12 cellular contexts compared by ENCODE assay signal in the genomic region with DNA sequence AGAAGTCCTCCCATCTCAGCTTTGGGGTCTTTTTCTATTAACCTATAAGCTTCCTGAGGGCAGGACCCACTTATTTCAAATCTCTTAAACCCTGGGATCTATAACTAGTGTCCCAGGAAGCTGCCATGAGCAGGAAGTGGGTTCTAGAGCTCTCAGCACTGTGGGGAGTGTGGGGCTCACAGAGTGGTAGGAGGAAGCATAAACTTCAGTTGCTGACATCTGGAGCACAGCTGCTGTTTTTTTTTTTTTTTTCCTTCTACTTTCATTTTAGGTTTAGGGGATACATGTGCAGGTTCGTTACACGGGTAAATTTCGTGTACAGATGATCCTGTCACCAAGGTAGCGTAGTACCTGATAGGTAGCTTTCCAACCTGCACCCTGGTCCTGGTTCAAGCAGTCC. TPM values are rescaled to one million over a fixed set of nuclear protein-coding genes. Genes with fewer than 3 reads are reported as not detected.
DNase-seq lines count a peak whose midpoint lies in the region; ATAC-seq, FAIRE-seq and TF ChIP-seq lines count a peak whose summit lies in the region.
"Had no signal": no experiment of that assay in that cellular context is flagged by ENCODE, and none has a peak within 500 bp of the region (broad histone marks: within the 10 kb centered on the region; RNA-seq: fewer than 3 reads in every experiment).

No MANE protein-coding gene starts in this region.

- TF ChIP-seq EP300 in HepG2 (IDR thresholded peaks at IDR 0.05; ENCODE audit: low read depth in 2 of 2, low read length in 2 of 2) (no peak), HepG2 (CRISPR knock-in tag; IDR thresholded peaks at IDR 0.05; ENCODE audit: borderline replicate concordance) (no peak)

- H3K4me1 ChIP-seq in liver (ENCODE audit: control insufficient read depth in 4 of 4, insufficient read depth in 4 of 4, low read length in 3 of 4): peaks cover 0 to 32% (median 22%) of the 10 kb centered on the region in 4 donors
- peaks cover 30% of the 10 kb centered on the region for H3K4me1 ChIP-seq in HepG2 (ENCODE audit: insufficient read depth, low read length)
- H3K4me1 ChIP-seq: parathyroid adenoma had no signal

- no TSS peak for BruUV-seq in HepG2 (replicated peaks; lab: Mats Ljungman, UMichigan)

- H3K4me1 Mint-ChIP-seq in activated T-helper 2 cell treated with anti-CD3 and anti-CD28 coated beads, Interferon-gamma antibody, Interleukin-2, Interleukin-4, amounts not matched to agents 10 μg/mL and 5 μg/mL and 100 μg/mL, durations not matched to agents 14 hours and 24 hours and 36 hours (ENCODE audit: low read depth): peaks cover 44% of the 10 kb centered on the region

- TF ChIP-seq RAD21 in liver (IDR thresholded peaks at IDR 0.05): no peak
- TF ChIP-seq RAD21 in HepG2 (CRISPR knock-in tag; IDR thresholded peaks at IDR 0.05): no peak

- H3K27me3 ChIP-seq in liver (ENCODE audit: control insufficient read depth in 4 of 4, insufficient read depth in 4 of 4, low read length in 3 of 4): no peaks in the 10 kb centered on the region
- H3K27me3 ChIP-seq in HepG2 (ENCODE audit: control insufficient read depth in 1 of 2, insufficient read depth in 2 of 2, low read length in 2 of 2): no peaks in the 10 kb centered on the region

- ATAC-seq in HepG2 (no peak), HG03521 (IDR thresholded peaks at IDR 0.05; ENCODE audit: unreplicated experiment) (peak; percentile 43)

- CTCF ChIA-PET in HepG2 (lab: Yijun Ruan, JAX; ENCODE audit: low intra/inter-chr PET ratio, low total read pairs): interaction anchor here (2.7 kb wide), 1 partner anchor 147 kb away, joined by 10 read pairs; no protein-coding TSS in a partner anchor

- H3K27ac ChIP-seq in liver (ENCODE audit: low read depth in 1 of 2, low read length in 2 of 2) (peak overlapping the region; percentile 38 to 80), HepG2 (ENCODE audit: extremely low read length, insufficient read depth, low read length) (no peak overlapping the region)
- H3K27ac ChIP-seq: parathyroid adenoma, WERI-Rb-1 had no signal

- H3K9me3 ChIP-seq in liver (ENCODE audit: control insufficient read depth in 4 of 4, low read length in 3 of 4) (no peaks in the 10 kb centered on the region), HepG2 (ENCODE audit: low read length) (no peaks in the 10 kb centered on the region)

- peaks cover 44% of the 10 kb centered on the region for H4K20me1 ChIP-seq in HepG2 (ENCODE audit: insufficient read depth, low read length)

- in situ Hi-C loops in HepG2 (cut with HindIII; ENCODE audit: extremely low pct_ligation_motif_present, low pct_unique_long_range_greater_than_20kb): loop anchor here (5.0 kb wide), 2 partner anchors 60 to 140 kb away; a partner anchor contains a TSS

- 76% methylated on average over 4 of the region's 4 CpGs for WGBS in liver
- 96% methylated on average over 4 of the region's 4 CpGs for WGBS in HepG2 (ENCODE audit: low lambda C conversion rate)

- H3K36me3 ChIP-seq in liver (ENCODE audit: control insufficient read depth in 4 of 4, insufficient read depth in 3 of 4, low read depth in 1 of 4, low read length in 3 of 4) (no peaks in the 10 kb centered on the region), HepG2 (replicated peaks in 1 of 2; ENCODE audit: control insufficient read depth in 1 of 2, insufficient read depth in 2 of 2, low read length in 2 of 2) (peaks cover 8 to 32% of the 10 kb centered on the region in 2 experiments)
- H3K36me3 ChIP-seq: WERI-Rb-1 had no signal

- H3K9ac ChIP-seq in liver (ENCODE audit: low read depth in 1 of 2, low read length in 2 of 2) (no peak overlapping the region), HepG2 (ENCODE audit: insufficient read depth, low read depth, low read length) (no peak overlapping the region)
- H3K9ac ChIP-seq: parathyroid adenoma had no signal

- POLR2A ChIA-PET in HepG2 (lab: Yijun Ruan, JAX): interaction anchor here (0.7 to 1.0 kb wide), 2 partner anchors 31 to 39 kb away, joined by 3 to 4 read pairs; no protein-coding TSS in a partner anchor

- no peak overlapping the region for H3K4me3 Mint-ChIP-seq in activated T-helper 2 cell treated with anti-CD3 and anti-CD28 coated beads, Interferon-gamma antibody, Interleukin-2, Interleukin-4, amounts not matched to agents 10 μg/mL and 5 μg/mL and 100 μg/mL, durations not matched to agents 14 hours and 24 hours and 36 hours (ENCODE audit: low read depth)
- H3K4me3 Mint-ChIP-seq: activated naive CD8-positive, alpha-beta T cell had no signal

- no peak overlapping the region for H3K27ac Mint-ChIP-seq in activated T-helper 2 cell treated with anti-CD3 and anti-CD28 coated beads, Interferon-gamma antibody, Interleukin-2, Interleukin-4, amounts not matched to agents 10 μg/mL and 5 μg/mL and 100 μg/mL, durations not matched to agents 14 hours and 24 hours and 36 hours
- H3K27ac Mint-ChIP-seq: activated naive CD8-positive, alpha-beta T cell; IgD-negative memory B cell had no signal

- TF ChIP-seq CTCF in liver (IDR thresholded peaks at IDR 0.05; ENCODE audit: low read depth, low read length, missing input control) (no peak), HepG2 (CRISPR knock-in tag; IDR thresholded peaks at IDR 0.05) (no peak), HFF-Myc (IDR thresholded peaks at IDR 0.05; ENCODE audit: low read depth, low read length, missing control alignments) (no peak)

- DNase-seq in HepG2 (ENCODE audit: low spot score) (no peak), HFF-Myc (ENCODE audit: extremely low read depth, low read depth) (peak; percentile 68), SIG-M5 (lab: John Stamatoyannopoulos, UW) (no peak)
- DNase-seq in activated T-helper 2 cell treated with anti-CD3 and anti-CD28 coated beads, Interferon-gamma antibody, Interleukin-2, Interleukin-4, amounts not matched to agents 10 μg/mL and 5 μg/mL and 100 μg/mL, durations not matched to agents 14 hours and 24 hours and 36 hours (ENCODE audit: low spot score): no peak
- DNase-seq in activated CD8-positive, alpha-beta memory T cell treated with anti-CD3 and anti-CD28 coated beads, Interleukin-2, amount 50 U/mL, for 4 hours: no peak
- no peak for DNase-seq in stimulated activated CD4-positive, alpha-beta T cell treated with anti-CD3 and anti-CD28 coated beads, Interleukin-15, amount 100 ng/mL, for 24 hours
- DNase-seq: WERI-Rb-1 had no signal

- no peak for FAIRE-seq in HepG2 (lab: Jason Lieb, UNC)

- no peak overlapping the region for H3K4me2 ChIP-seq in HepG2 (ENCODE audit: low read depth, low read length)

- H3K27me3 Mint-ChIP-seq in activated T-helper 2 cell treated with anti-CD3 and anti-CD28 coated beads, Interferon-gamma antibody, Interleukin-2, Interleukin-4, amounts not matched to agents 10 μg/mL and 5 μg/mL and 100 μg/mL, durations not matched to agents 14 hours and 24 hours and 36 hours (ENCODE audit: low read depth): no peaks in the 10 kb centered on the region
- H3K27me3 Mint-ChIP-seq: IgD-negative memory B cell had no signal

- H3K36me3 Mint-ChIP-seq in activated T-helper 2 cell treated with anti-CD3 and anti-CD28 coated beads, Interferon-gamma antibody, Interleukin-2, Interleukin-4, amounts not matched to agents 10 μg/mL and 5 μg/mL and 100 μg/mL, durations not matched to agents 14 hours and 24 hours and 36 hours (ENCODE audit: low read depth): peaks cover 15% of the 10 kb centered on the region
- H3K36me3 Mint-ChIP-seq: activated naive CD8-positive, alpha-beta T cell; IgD-negative memory B cell had no signal

- no peaks in the 10 kb centered on the region for H3K9me3 Mint-ChIP-seq in activated T-helper 2 cell treated with anti-CD3 and anti-CD28 coated beads, Interferon-gamma antibody, Interleukin-2, Interleukin-4, amounts not matched to agents 10 μg/mL and 5 μg/mL and 100 μg/mL, durations not matched to agents 14 hours and 24 hours and 36 hours
- H3K9me3 Mint-ChIP-seq: IgD-negative memory B cell had no signal

- peaks cover 71% of the 10 kb centered on the region for H3K79me2 ChIP-seq in HepG2 (ENCODE audit: insufficient read depth, low read length)
- H3K79me2 ChIP-seq: parathyroid adenoma had no signal

- TF ChIP-seq POLR2A in HepG2 (IDR thresholded peaks at IDR 0.05; ENCODE audit: insufficient read depth in 1 of 2, low read depth in 2 of 2, low read length in 2 of 2): no peak

- intact Hi-C loops in HepG2 (cut with micrococcal nuclease; ENCODE audit: unreplicated experiment): loop anchor here (5.0 kb wide), 2 partner anchors 35 to 125 kb away; no protein-coding TSS in a partner anchor
- intact Hi-C loops in activated T-helper 2 cell treated with anti-CD3 and anti-CD28 coated beads, Interferon-gamma antibody, Interleukin-2, Interleukin-4, amounts not matched to agents 10 μg/mL and 5 μg/mL and 100 μg/mL, durations not matched to agents 14 hours and 24 hours and 36 hours (cut with micrococcal nuclease): no loop called here

- H3K4me3 ChIP-seq in liver (ENCODE audit: low read depth in 1 of 3, low read length in 3 of 3) (no peak overlapping the region), HepG2 (replicated peaks in 1 of 3; ENCODE audit: insufficient read depth in 1 of 3, low read depth in 2 of 3, low read length in 3 of 3) (no peak overlapping the region), HFF-Myc (replicated peaks; ENCODE audit: low read depth, low read length) (no peak overlapping the region)

- H2AFZ ChIP-seq in HepG2 (ENCODE audit: low read length): no peak overlapping the region
- H2AFZ ChIP-seq: parathyroid adenoma had no signal

RNA-seq across cellular contexts. Expression of a gene that starts 59.3 kb away (rescaled TPM):
- total RNA-seq in liver (10 to 100 TPM; 58.4 to 60.2 TPM), HepG2 (2016; rRNA removed; fragmentation: Illumina TruSeq; extraction: Trizol) (160 and 244 TPM in 2 replicates)
- polyA plus RNA-seq in liver (100 to 1,000 TPM in 1 of 2 donors, 10 to 100 TPM in 1; 52.3 to 106 TPM), HepG2 (2011; rRNA removed) (90.8 and 110 TPM in 2 replicates)
- total RNA-seq in HepG2 (2016; cell fraction: cytosol; rRNA removed; fragmentation: Illumina TruSeq; extraction: Trizol; ENCODE audit: low read depth): 32.4 and 33.4 TPM in 2 replicates
- 159 and 236 TPM in 2 replicates for total RNA-seq in HepG2 (2016; cell fraction: insoluble cytoplasmic fraction; rRNA removed; fragmentation: Illumina TruSeq; extraction: Trizol)
- total RNA-seq in HepG2 (2016; cell fraction: membrane; rRNA removed; fragmentation: Illumina TruSeq; extraction: Trizol): 125 and 127 TPM in 2 replicates
- 62.2 and 67.7 TPM in 2 replicates for total RNA-seq in HepG2 (2016; cell fraction: nucleus; rRNA removed; fragmentation: Illumina TruSeq; extraction: Trizol)
- 77.7 and 112 TPM in 2 replicates for polyA plus RNA-seq in HepG2 (2011; cell fraction: cytosol; rRNA removed)
- 26.2 and 29.8 TPM in 2 replicates for polyA plus RNA-seq in HepG2 (2011; cell fraction: nucleus; rRNA removed)
- 92.4 and 139 TPM in 2 replicates for polyA plus RNA-seq in HepG2 (2012)
- 33.0 and 40.9 TPM in 2 replicates for polyA plus RNA-seq in HepG2 (2016; cell fraction: cytosol; fragmentation: Illumina TruSeq; extraction: Trizol; ENCODE audit: low read depth)
- polyA plus RNA-seq in HepG2 (2016; cell fraction: insoluble cytoplasmic fraction; fragmentation: Illumina TruSeq; extraction: Trizol; ENCODE audit: low read depth): 208 TPM in 2 replicates
- 85.0 and 86.6 TPM in 2 replicates for polyA plus RNA-seq in HepG2 (2016; cell fraction: membrane; fragmentation: Illumina TruSeq; extraction: Trizol; ENCODE audit: low read depth)
- 69.6 and 74.5 TPM in 2 replicates for polyA plus RNA-seq in HepG2 (2016; cell fraction: nucleus; fragmentation: Illumina TruSeq; extraction: Trizol; ENCODE audit: insufficient read depth, low read depth)
- 13.2 and 122 TPM in 2 replicates for polyA minus RNA-seq in HepG2 (2011; rRNA and poly(A)+ RNA removed; ENCODE audit: low replicate concordance)
- 75.7 and 79.3 TPM in 2 replicates for polyA minus RNA-seq in HepG2 (2011; cell fraction: cytosol; rRNA and poly(A)+ RNA removed)
- 69.5 and 75.5 TPM in 2 replicates for polyA minus RNA-seq in HepG2 (2011; cell fraction: nucleus; rRNA and poly(A)+ RNA removed)
- 108 and 109 TPM in 2 replicates for total RNA-seq in activated T-helper 2 cell treated with anti-CD3 and anti-CD28 coated beads, Interferon-gamma antibody, Interleukin-2, Interleukin-4, amounts not matched to agents 10 μg/mL and 5 μg/mL and 100 μg/mL, durations not matched to agents 14 hours and 24 hours and 36 hours
